ENCODE assay signal across 12 cellular contexts in genomic region chr9:89421595-89421994, GRCh38.
DNase-seq lines count a peak whose midpoint lies in the region; ATAC-seq and TF ChIP-seq lines count a peak whose summit lies in the region.
"Had no signal": no experiment of that assay in that cellular context is flagged by ENCODE, and none has a peak within 500 bp of the region (broad histone marks: within the 10 kb centered on the region; RNA-seq: fewer than 3 reads in every experiment).

No MANE protein-coding gene starts in this region.

- peaks cover 0 to 3% (median 0%) of the 10 kb centered on the region in 3 donors for H3K27me3 Mint-ChIP-seq in CD14-positive monocyte (ENCODE audit: low read depth in 3 of 3)
- H3K27me3 Mint-ChIP-seq in activated T-helper 2 cell treated with anti-CD3 and anti-CD28 coated beads, Interferon-gamma antibody, Interleukin-2, Interleukin-4, amounts not matched to agents 10 μg/mL and 5 μg/mL and 100 μg/mL, durations not matched to agents 14 hours and 24 hours and 36 hours (ENCODE audit: low read depth), result no peaks in the 10 kb centered on the region

- TF ChIP-seq CTCF in CD14-positive monocyte (IDR thresholded peaks at IDR 0.05) (no peak), IMR-90 (conservative IDR thresholded peaks at IDR 0.05; ENCODE audit: low read depth, low read length) (no peak), lower lobe of right lung (IDR thresholded peaks at IDR 0.05) (no peak), OCI-LY7 (conservative IDR thresholded peaks at IDR 0.05; ENCODE audit: low read length) (no peak)

- peaks cover 24% of the 10 kb centered on the region for H3K4me1 ChIP-seq in IMR-90 (ENCODE audit: control insufficient read depth, insufficient read depth, low read length)
- peaks cover 31% of the 10 kb centered on the region for H3K4me1 ChIP-seq in lower lobe of right lung
- H3K4me1 ChIP-seq in OCI-LY7 (ENCODE audit: insufficient read depth, low read length, poor library complexity, severe bottlenecking), result peaks cover 38% of the 10 kb centered on the region
- H3K4me1 ChIP-seq: sigmoid colon had no signal

- H4K8ac ChIP-seq in IMR-90 (ENCODE audit: low read depth in 2 of 2, low read length in 2 of 2), result peak overlapping the region; percentile 27 to 42; a peak in 2 of 4 replicates

- H3K27me3 ChIP-seq in IMR-90 (ENCODE audit: control insufficient read depth, insufficient read depth, low read length), result no peaks in the 10 kb centered on the region
- no peaks in the 10 kb centered on the region for H3K27me3 ChIP-seq in lower lobe of right lung (ENCODE audit: low read depth)
- H3K27me3 ChIP-seq: sigmoid colon had no signal

- H3K9me1 ChIP-seq in IMR-90 (ENCODE audit: insufficient read depth, low read length), result peaks cover 11% of the 10 kb centered on the region; the same call in 1 of the 2 replicates

- H2AK9ac ChIP-seq in IMR-90 (replicated peaks; ENCODE audit: low read depth, low read length, poor library complexity), result no peak overlapping the region

- H2BK120ac ChIP-seq in IMR-90 (ENCODE audit: low read depth, low read length), result peak overlapping the region; percentile 21

- BruUV-seq in IMR-90 (replicated peaks; lab: Mats Ljungman, UMichigan) (no TSS peak), OCI-LY7 (replicated peaks; lab: Mats Ljungman, UMichigan) (no TSS peak)

- peak overlapping the region; percentile 78; the same call in 1 of the 2 replicates for H4K5ac ChIP-seq in IMR-90 (ENCODE audit: low read depth, low read length)

- no peaks in the 10 kb centered on the region for H3K79me2 ChIP-seq in OCI-LY7 (ENCODE audit: insufficient read depth, low read depth, low read length)

- CTCF ChIA-PET in IMR-90 (lab: Yijun Ruan, JAX) (no interaction called here), OCI-LY7 (lab: Charles Lee; ENCODE audit: unreplicated experiment) (interaction anchor here (0.5 kb wide), 1 partner anchor 19 kb away, joined by 4 read pairs; no protein-coding TSS in a partner anchor)

- H3K4me3 ChIP-seq in IMR-90 (ENCODE audit: insufficient read depth, low read depth, low read length) (no peak overlapping the region), lower lobe of right lung (no peak overlapping the region), OCI-LY7 (ENCODE audit: low read depth, low read length, poor library complexity, severe bottlenecking) (no peak overlapping the region)
- H3K4me3 ChIP-seq: sigmoid colon had no signal

- no peak overlapping the region for H3K9ac ChIP-seq in IMR-90 (ENCODE audit: low read depth, low read length)

- peak overlapping the region; percentile 56 to 96 (median 91) for H3K27ac Mint-ChIP-seq in CD14-positive monocyte
- H3K27ac Mint-ChIP-seq in activated T-helper 2 cell treated with anti-CD3 and anti-CD28 coated beads, Interferon-gamma antibody, Interleukin-2, Interleukin-4, amounts not matched to agents 10 μg/mL and 5 μg/mL and 100 μg/mL, durations not matched to agents 14 hours and 24 hours and 36 hours, result peak overlapping the region; percentile 90

- H3K4me2 ChIP-seq in IMR-90 (ENCODE audit: low read depth, low read length) (no peak overlapping the region), OCI-LY7 (ENCODE audit: low read length) (no peak overlapping the region)

- POLR2A ChIA-PET in IMR-90 (lab: Charles Lee; ENCODE audit: unreplicated experiment) (no interaction called here), OCI-LY7 (lab: Charles Lee) (no interaction called here)

- no peak overlapping the region for H3K23ac ChIP-seq in IMR-90 (ENCODE audit: low read depth, low read length)

- H3K79me1 ChIP-seq in IMR-90 (ENCODE audit: low read depth in 1 of 2, low read length in 2 of 2), result no peaks in the 10 kb centered on the region; a peak in 1 of 4 replicates

- no peak overlapping the region for H3K14ac ChIP-seq in IMR-90 (replicated peaks; ENCODE audit: low read depth, low read length)

- no peaks in the 10 kb centered on the region for H3K9me2 ChIP-seq in OCI-LY7 (ENCODE audit: insufficient read depth, low read length)

- dilution Hi-C loops in IMR-90 (cut with HindIII; ENCODE audit: low sequenced_read_pairs, unreplicated experiment), result no loop called here

- 0 out of 3 replicates have a peak overlapping the region, but pooled peaks have one; percentile 1 for H2BK15ac ChIP-seq in IMR-90 (ENCODE audit: low read depth, low read length)

- peak overlapping the region; percentile 25; the same call in 1 of the 2 replicates for H4K91ac ChIP-seq in IMR-90 (ENCODE audit: insufficient read depth, low read depth, low read length)

- H2BK5ac ChIP-seq in IMR-90 (ENCODE audit: low read depth, low read length, poor library complexity, severe bottlenecking), result peak overlapping the region; percentile 75

- H2AK5ac ChIP-seq in IMR-90 (ENCODE audit: low read depth, low read length), result peak overlapping the region; percentile 61

- no peak for TF ChIP-seq RAD21 in IMR-90 (IDR thresholded peaks at IDR 0.05; ENCODE audit: low read length)

- H3K4me1 Mint-ChIP-seq in CD14-positive monocyte, result peaks cover 83% of the 10 kb centered on the region
- peaks cover 91% of the 10 kb centered on the region for H3K4me1 Mint-ChIP-seq in activated T-helper 2 cell treated with anti-CD3 and anti-CD28 coated beads, Interferon-gamma antibody, Interleukin-2, Interleukin-4, amounts not matched to agents 10 μg/mL and 5 μg/mL and 100 μg/mL, durations not matched to agents 14 hours and 24 hours and 36 hours (ENCODE audit: low read depth)

- peak overlapping the region; percentile 74; the same call in 1 of the 2 replicates for H3K18ac ChIP-seq in IMR-90 (ENCODE audit: low read depth, low read length)

- WGBS in IMR-90 (ENCODE audit: extremely low coverage in 2 of 2, insufficient read length in 1 of 2), 2 experiments, result 83% methylated on average over 3 of the region's 6 CpGs; no CpG with 5 or more reads in 1 of the 2 experiments

- H2BK20ac ChIP-seq in IMR-90 (ENCODE audit: low read depth, low read length), result no peak overlapping the region

- H3K27ac ChIP-seq in IMR-90 (ENCODE audit: insufficient read depth, low read length) (peak overlapping the region; percentile 54; the same call in 1 of the 2 replicates), lower lobe of right lung (peak overlapping the region; percentile 54), OCI-LY7 (ENCODE audit: low read depth, low read length, poor library complexity, severe bottlenecking) (no peak overlapping the region)
- H3K27ac ChIP-seq: sigmoid colon had no signal

- intact Hi-C loops in CD14-positive monocyte (cut with micrococcal nuclease), result no loop called here
- intact Hi-C loops in IMR-90 (cut with micrococcal nuclease), result no loop called here
- intact Hi-C loops in activated T-helper 2 cell treated with anti-CD3 and anti-CD28 coated beads, Interferon-gamma antibody, Interleukin-2, Interleukin-4, amounts not matched to agents 10 μg/mL and 5 μg/mL and 100 μg/mL, durations not matched to agents 14 hours and 24 hours and 36 hours (cut with micrococcal nuclease), result loop anchor here (10.0 kb wide), 2 partner anchors 283 to 563 kb away; no protein-coding TSS in a partner anchor
- intact Hi-C loops in lower lobe of right lung (cut with DNase I), result no loop called here
- intact Hi-C loops in OCI-LY7 (cut with micrococcal nuclease; ENCODE audit: unreplicated experiment), result no loop called here

- ATAC-seq in IMR-90 (ENCODE audit: low read depth), result peak; percentile 9
- no peak for ATAC-seq in lower lobe of right lung
- ATAC-seq: esophagus mucosa had no signal

- peak overlapping the region; percentile 9; the same call in 1 of the 2 replicates for H3K4ac ChIP-seq in IMR-90 (ENCODE audit: low read depth, low read length)

- no peak overlapping the region for H3K4me3 Mint-ChIP-seq in CD14-positive monocyte
- H3K4me3 Mint-ChIP-seq in activated T-helper 2 cell treated with anti-CD3 and anti-CD28 coated beads, Interferon-gamma antibody, Interleukin-2, Interleukin-4, amounts not matched to agents 10 μg/mL and 5 μg/mL and 100 μg/mL, durations not matched to agents 14 hours and 24 hours and 36 hours (ENCODE audit: low read depth), result peak overlapping the region; percentile 45

- H3K36me3 Mint-ChIP-seq in CD14-positive monocyte, result peaks cover 40 to 63% of the 10 kb centered on the region in 2 donors
- peaks cover 85% of the 10 kb centered on the region for H3K36me3 Mint-ChIP-seq in activated T-helper 2 cell treated with anti-CD3 and anti-CD28 coated beads, Interferon-gamma antibody, Interleukin-2, Interleukin-4, amounts not matched to agents 10 μg/mL and 5 μg/mL and 100 μg/mL, durations not matched to agents 14 hours and 24 hours and 36 hours (ENCODE audit: low read depth)

- no peaks in the 10 kb centered on the region for H3K36me3 ChIP-seq in IMR-90 (ENCODE audit: control insufficient read depth, insufficient read depth, low read length)
- no peaks in the 10 kb centered on the region for H3K36me3 ChIP-seq in lower lobe of right lung
- peaks cover 7% of the 10 kb centered on the region; the same call in 1 of the 2 replicates for H3K36me3 ChIP-seq in OCI-LY7 (ENCODE audit: insufficient read depth, low read length)
- H3K36me3 ChIP-seq: sigmoid colon had no signal

- DNase-seq in CD14-positive monocyte (ENCODE audit: low spot score) (no peak), IMR-90 (peak; percentile 77), lower lobe of right lung (no peak), globus pallidus (ENCODE audit: low spot score) (no peak), OCI-LY7 (ENCODE audit: low spot score) (no peak), T-helper 9 cell (no peak)
- no peak for DNase-seq in activated T-helper 2 cell treated with anti-CD3 and anti-CD28 coated beads, Interferon-gamma antibody, Interleukin-2, Interleukin-4, amounts not matched to agents 10 μg/mL and 5 μg/mL and 100 μg/mL, durations not matched to agents 14 hours and 24 hours and 36 hours (ENCODE audit: low spot score)
- no peak for DNase-seq in effector CD4-positive, alpha-beta T cell
- DNase-seq: NCI-H1417, sigmoid colon, SW 1271 had no signal

- H2AFZ ChIP-seq in IMR-90 (replicated peaks; ENCODE audit: low read length, poor library complexity) (no peak overlapping the region), OCI-LY7 (ENCODE audit: low read length) (no peak overlapping the region)

- H3K9me3 ChIP-seq in IMR-90 (ENCODE audit: control insufficient read depth, insufficient read depth, low read length), result no peaks in the 10 kb centered on the region
- H3K9me3 ChIP-seq in lower lobe of right lung, result no peaks in the 10 kb centered on the region
- no peaks in the 10 kb centered on the region for H3K9me3 ChIP-seq in OCI-LY7 (ENCODE audit: low read length)
- H3K9me3 ChIP-seq: sigmoid colon had no signal

- no peaks in the 10 kb centered on the region for H4K20me1 ChIP-seq in IMR-90 (ENCODE audit: insufficient read depth, low read length)
- no peaks in the 10 kb centered on the region for H4K20me1 ChIP-seq in OCI-LY7 (ENCODE audit: insufficient read depth, low read length)

- H3K56ac ChIP-seq in IMR-90 (ENCODE audit: extremely low read depth, insufficient read depth, low read length), result no peak overlapping the region

- peaks cover 0 to 2% (median 0%) of the 10 kb centered on the region in 7 donors for H3K9me3 Mint-ChIP-seq in CD14-positive monocyte
- H3K9me3 Mint-ChIP-seq in activated T-helper 2 cell treated with anti-CD3 and anti-CD28 coated beads, Interferon-gamma antibody, Interleukin-2, Interleukin-4, amounts not matched to agents 10 μg/mL and 5 μg/mL and 100 μg/mL, durations not matched to agents 14 hours and 24 hours and 36 hours, result peaks cover 5% of the 10 kb centered on the region

- in situ Hi-C loops in IMR-90 (cut with MboI; ENCODE audit: low sequenced_read_pairs), result no loop called here

- no peak for TF ChIP-seq POLR2A in IMR-90 (IDR thresholded peaks at IDR 0.05; ENCODE audit: low read depth, low read length)

TF ChIP-seq in IMR-90, 13 proteins besides CTCF, POLR2A, EP300 and RAD21 (continues in another document):
- TF ChIP-seq RCOR1 (IDR thresholded peaks at IDR 0.05; ENCODE audit: insufficient replicate concordance, low read length), result peak; percentile 15
